Comparison of ENCODE assay signal across 2 cellular contexts in genomic region chr12:12281134-12281533, GRCh38.
A peak's percentile ranks its signal among the peaks of the same experiment; 100 is the strongest.
TF ChIP-seq lines count a peak whose summit lies in the region.

No MANE protein-coding gene starts in this region.

TF ChIP-seq in K562, 482 proteins besides CTCF, POLR2A, EP300 and RAD21:
- TF ChIP-seq SAFB2 (IDR thresholded peaks at IDR 0.05; ENCODE audit: borderline replicate concordance, low read depth, low read length, severe bottlenecking) (no peak), TOE1 (IDR thresholded peaks at IDR 0.05; ENCODE audit: borderline replicate concordance) (no peak), TOE1 (CRISPR knock-in tag; IDR thresholded peaks at IDR 0.05; ENCODE audit: borderline replicate concordance, low read depth) (no peak), PKNOX1 (IDR thresholded peaks at IDR 0.05) (0 out of 2 replicates have a peak, but pooled peaks have one; percentile 42), DIDO1 (tag; IDR thresholded peaks at IDR 0.05; ENCODE audit: low read depth) (no peak), KLF6 (CRISPR knock-in tag; IDR thresholded peaks at IDR 0.05; ENCODE audit: borderline replicate concordance) (no peak), DDX20 (tag; IDR thresholded peaks at IDR 0.05; ENCODE audit: low read depth) (no peak), NFIC (IDR thresholded peaks at IDR 0.05) (no peak)
TF ChIP-seq in K562: peak in this region for 1.

TF ChIP-seq in neural cell, 6 proteins besides CTCF, POLR2A, EP300 and RAD21:
- TF ChIP-seq TAF1 (IDR thresholded peaks at IDR 0.05; ENCODE audit: low read depth) (no peak), REST (IDR thresholded peaks at IDR 0.05; ENCODE audit: borderline replicate concordance) (no peak), EZH2 (IDR thresholded peaks at IDR 0.05; ENCODE audit: borderline replicate concordance, insufficient read depth, low read length, poor library complexity, severe bottlenecking) (no peak), SMC3 (conservative IDR thresholded peaks at IDR 0.05; ENCODE audit: poor library complexity) (no peak), POLR2AphosphoS5 (IDR thresholded peaks at IDR 0.05) (peak; percentile 21), MXI1 (conservative IDR thresholded peaks at IDR 0.05; ENCODE audit: poor library complexity, severe bottlenecking) (no peak)
TF ChIP-seq in neural cell: peak in this region for 1.
